Comparison of ENCODE assay signal across 12 cellular contexts in the genomic region with DNA sequence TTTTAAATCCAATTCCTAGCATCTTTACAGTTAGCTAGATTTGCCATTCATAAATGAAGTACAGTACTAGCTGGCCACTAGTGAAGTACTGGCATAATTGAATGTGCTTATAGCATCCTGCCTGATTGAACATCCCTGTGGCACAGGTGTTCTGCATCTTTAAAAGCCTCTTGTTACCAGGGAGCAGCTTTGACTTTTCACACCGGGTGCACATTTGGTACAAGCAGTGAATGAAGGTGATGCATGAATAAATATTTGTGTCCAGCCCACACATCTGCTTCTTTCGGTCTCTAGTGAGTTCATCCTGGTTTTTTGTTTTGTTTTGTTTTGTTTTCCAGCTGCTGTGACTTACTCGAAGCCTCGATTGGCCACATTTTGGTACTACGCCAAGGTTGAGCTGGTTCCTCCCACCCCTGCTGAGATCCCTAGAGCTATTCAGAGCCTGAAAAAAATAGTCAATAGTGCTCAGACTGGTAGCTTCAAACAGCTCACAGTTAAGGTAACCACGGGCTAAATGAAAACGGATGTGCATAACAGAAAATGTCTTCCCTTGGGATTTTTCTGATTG. TPM values are rescaled to one million over a fixed set of nuclear protein-coding genes. Genes with fewer than 3 reads are reported as not detected.
DNase-seq lines count a peak whose midpoint lies in the region; ATAC-seq, FAIRE-seq and TF ChIP-seq lines count a peak whose summit lies in the region.
"Had no signal": no experiment of that assay in that cellular context is flagged by ENCODE, and none has a peak within 500 bp of the region (broad histone marks: within the 10 kb centered on the region; RNA-seq: fewer than 3 reads in every experiment).

No MANE protein-coding gene starts in this region.

- TF ChIP-seq POLR2A in GM12892 (IDR thresholded peaks at IDR 0.05; ENCODE audit: low read depth, low read length): no peak

- 51% methylated on average over 7 of the region's 7 CpGs for WGBS in right cardiac atrium

- FAIRE-seq in GM12892 (lab: Jason Lieb, UNC): peak; percentile 48
- FAIRE-seq: RCC 7860 had no signal

- peaks cover 5% of the 10 kb centered on the region for H3K4me1 ChIP-seq in right cardiac atrium (ENCODE audit: control insufficient read depth, insufficient read depth, low read length)

- H3K27ac ChIP-seq in right cardiac atrium (ENCODE audit: low read length): no peak overlapping the region

- in situ Hi-C loops in GM13976 (cut with MboI; ENCODE audit: low sequenced_read_pairs, unreplicated experiment): no loop called here

- H3K4me3 ChIP-seq in fibroblast of mammary gland (ENCODE audit: control insufficient read depth, low read depth, low read length) (no peak overlapping the region), right cardiac atrium (ENCODE audit: low read length) (no peak overlapping the region)

- ATAC-seq in GM19397 (IDR thresholded peaks at IDR 0.05; ENCODE audit: unreplicated experiment) (no peak), HG02885 (IDR thresholded peaks at IDR 0.05; ENCODE audit: poor library complexity, unreplicated experiment) (no peak), right cardiac atrium (no peak)

- H3K27me3 ChIP-seq in right cardiac atrium (ENCODE audit: control insufficient read depth, insufficient read depth): no peaks in the 10 kb centered on the region

- DNase-seq in AG08395 (ENCODE audit: low spot score) (peak; percentile 15), GM12892 (ENCODE audit: insufficient read length) (no peak), NCI-H345 (lab: John Stamatoyannopoulos, UW) (peak; percentile 98), fibroblast of mammary gland (ENCODE audit: low read depth) (peak; percentile 74), GM13976 (ENCODE audit: low spot score) (no peak), right cardiac atrium (no peak)
- DNase-seq: Caco-2, caudate nucleus, KG1 had no signal

- intact Hi-C loops in right cardiac atrium (cut with DNase I): no loop called here

- no peaks in the 10 kb centered on the region for H3K9me3 ChIP-seq in right cardiac atrium (ENCODE audit: control insufficient read depth, low read length)
- H3K9me3 ChIP-seq: Caco-2 had no signal

- TF ChIP-seq CTCF in fibroblast of mammary gland (conservative IDR thresholded peaks at IDR 0.05; ENCODE audit: control insufficient read depth, insufficient read depth, low read depth, low read length) (no peak), GM13976 (IDR thresholded peaks at IDR 0.05; ENCODE audit: borderline replicate concordance, control extremely low read depth, extremely low read depth, insufficient read depth, missing control alignments) (no peak)

RNA-seq across cellular contexts. Expression of a gene that starts 5.3 kb away (rescaled TPM):
- polyA plus RNA-seq in GM12892 (2012; ENCODE audit: missing spikeins): 748 TPM
- 100 to 1,000 TPM; 500 to 709 (median 601) TPM for total RNA-seq in right cardiac atrium
- 666 TPM for polyA plus RNA-seq in right cardiac atrium

RNA-seq across cellular contexts. Expression of a gene that starts 29.6 kb away (rescaled TPM):
- polyA plus RNA-seq in GM12892 (2012; ENCODE audit: missing spikeins): 30.5 TPM
- total RNA-seq in right cardiac atrium: 10 to 100 TPM; 26.9 to 32.7 (median 27.7) TPM
- polyA plus RNA-seq in right cardiac atrium: 9.1 TPM

RNA-seq across cellular contexts. Expression of a gene that starts 47.3 kb away (rescaled TPM):
- polyA plus RNA-seq in GM12892 (2012; ENCODE audit: missing spikeins): 17.7 TPM
- total RNA-seq in right cardiac atrium: 10 to 100 TPM; 40.7 to 45.8 (median 43.6) TPM
- polyA plus RNA-seq in right cardiac atrium: 15.9 TPM

Comparison
In these comparisons a context has a peak if more than half of its experiments do, and no peak if none do; other contexts are left out.
1. DNase-seq: peak in AG08395 (single experiment), NCI-H345 (single experiment) and fibroblast of mammary gland (single experiment); none in GM12892 (single experiment), GM13976 (single experiment) and right cardiac atrium (0 of 3).